Comparison of ENCODE assay signal across 37 cellular contexts in the genomic region with DNA sequence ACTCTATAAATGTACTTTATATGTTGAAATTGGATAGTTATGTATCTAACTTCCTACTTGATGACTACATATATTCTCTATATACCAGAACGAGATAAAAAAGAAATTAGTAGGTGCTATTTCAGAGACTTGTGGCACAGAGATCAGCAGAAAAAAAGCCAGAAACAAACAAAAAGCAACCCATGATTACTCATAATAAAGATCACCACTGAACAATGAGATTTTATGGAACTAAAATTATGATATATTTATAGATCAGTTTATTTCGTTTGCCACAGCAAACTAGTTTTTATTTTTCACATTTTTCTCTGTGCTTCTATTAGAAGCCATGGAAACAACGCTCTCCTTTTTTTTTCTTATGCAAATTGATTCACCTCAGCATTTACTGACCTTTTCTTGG. TPM values are rescaled to one million over a fixed set of nuclear protein-coding genes. Genes with fewer than 3 reads are reported as not detected.
"Had no signal": no experiment of that assay in that cellular context is flagged by ENCODE, and none has a peak within 500 bp of the region (broad histone marks: within the 10 kb centered on the region; RNA-seq: fewer than 3 reads in every experiment).

No MANE protein-coding gene starts in this region.

- H3K36me3 ChIP-seq: MG63 had no signal

- H3K9me3 ChIP-seq: MG63 had no signal

- H3K4me3 ChIP-seq: MG63 had no signal

- DNase-seq: Karpas-422, Kasumi-1, MG63, MM.1S, MV-4-11, NCI-H1048, NCI-H1092, NCI-H1092 treated with DMSO at 0.1 percent for 48 hours, NCI-H1105, NCI-H1105 treated with DMSO at 0.1 percent for 48 hours, NCI-H1417, NCI-H1417 treated with DMSO at 0.1 percent for 48 hours, NCI-H1436, NCI-H1436 treated with DMSO at 0.1 percent for 48 hours, NCI-H146, NCI-H1694, NCI-H1694 treated with DMSO at 0.1 percent for 48 hours, NCI-H187, NCI-H187 treated with DMSO at 0.1 percent for 48 hours, NCI-H1930, NCI-H2029, NCI-H2029 treated with DMSO at 0.1 percent for 48 hours, NCI-H2081, NCI-H2081 treated with DMSO at 0.1 percent for 48 hours, NCI-H2107, NCI-H2171, NCI-H2171 treated with DMSO at 0.1 percent for 48 hours, NCI-H2227 treated with DMSO at 0.1 percent for 48 hours, NCI-H226, NCI-H345, NCI-H446, NCI-H446 treated with DMSO at 0.1 percent for 48 hours, NCI-H510A, NCI-H510A treated with DMSO at 0.1 percent for 48 hours had no signal

RNA-seq across cellular contexts. Expression of a gene that starts 15.1 kb away (rescaled TPM):
- total RNA-seq: LHCN-M2, M059J, MCF 10A had no signal

RNA-seq across cellular contexts. Expression of a gene that starts 46.4 kb away (rescaled TPM):
- total RNA-seq: LHCN-M2, M059J had no signal
